12 cellular contexts compared by ENCODE assay signal in genomic region chr19:47132522-47132852, GRCh38. TPM values are rescaled to one million over a fixed set of nuclear protein-coding genes. Genes with fewer than 3 reads are reported as not detected.
DNase-seq lines count a peak whose midpoint lies in the region; ATAC-seq and TF ChIP-seq lines count a peak whose summit lies in the region.
"Had no signal": no experiment of that assay in that cellular context is flagged by ENCODE, and none has a peak within 500 bp of the region (broad histone marks: within the 10 kb centered on the region; RNA-seq: fewer than 3 reads in every experiment).

No MANE protein-coding gene starts in this region.

- H3F3A ChIP-seq in PC-3 (ENCODE audit: low read length, unreplicated experiment): no peaks in the 10 kb centered on the region

- TF ChIP-seq POLR2A in sigmoid colon (IDR thresholded peaks at IDR 0.05): no peak

- H3K4me3 ChIP-seq in PC-3 (ENCODE audit: low read length) (peak overlapping the region; percentile 99), endodermal cell (ENCODE audit: low read length) (peak overlapping the region; percentile 95), sigmoid colon (no peak overlapping the region), colonic mucosa (no peak overlapping the region)

- no TSS peak for BruUV-seq in PC-3 (replicated peaks; lab: Mats Ljungman, UMichigan)

- no peak for TF ChIP-seq EP300 in sigmoid colon (IDR thresholded peaks at IDR 0.05)

- peak overlapping the region; percentile 99 for H3K4me3 Mint-ChIP-seq in activated CD4-positive, alpha-beta T cell treated with anti-CD3 and anti-CD28 coated beads, Interleukin-2, amount 10 ng/mL, durations not matched to agents 7 days and 5 days
- H3K4me3 Mint-ChIP-seq in endodermal cell: peak overlapping the region; percentile 100

- peaks cover 22% of the 10 kb centered on the region for H4K20me1 ChIP-seq in PC-3 (ENCODE audit: low read length)

- intact Hi-C loops in PC-3 (cut with micrococcal nuclease): no loop called here
- intact Hi-C loops in sigmoid colon (cut with DNase I): loop anchor here (5.0 kb wide), 1 partner anchor 110 kb away; no protein-coding TSS in a partner anchor
- intact Hi-C loops in colonic mucosa (cut with DNase I): no loop called here

- H3K79me2 ChIP-seq in PC-3 (ENCODE audit: low read length): peaks cover 68% of the 10 kb centered on the region

- ATAC-seq in PC-3: no peak
- no peak for ATAC-seq in HG03039 (IDR thresholded peaks at IDR 0.05; ENCODE audit: unreplicated experiment)
- ATAC-seq: psoas muscle had no signal

- H3K27ac Mint-ChIP-seq in activated CD4-positive, alpha-beta T cell treated with anti-CD3 and anti-CD28 coated beads, Interleukin-2, amount 10 ng/mL, durations not matched to agents 7 days and 5 days: peak overlapping the region; percentile 28
- peak overlapping the region; percentile 99 for H3K27ac Mint-ChIP-seq in endodermal cell

- TF ChIP-seq CTCF in PC-3 (conservative IDR thresholded peaks at IDR 0.05; ENCODE audit: low read depth, low read length) (no peak), endodermal cell (conservative IDR thresholded peaks at IDR 0.05) (no peak), sigmoid colon (IDR thresholded peaks at IDR 0.05) (no peak), colonic mucosa (IDR thresholded peaks at IDR 0.05) (no peak)

- H3K36me3 ChIP-seq in PC-3 (ENCODE audit: low read depth, low read length): no peaks in the 10 kb centered on the region; the same call in 1 of the 2 replicates
- H3K36me3 ChIP-seq in endodermal cell (ENCODE audit: control insufficient read depth, insufficient read depth, low read length): peaks cover 42% of the 10 kb centered on the region
- no peaks in the 10 kb centered on the region for H3K36me3 ChIP-seq in sigmoid colon
- H3K36me3 ChIP-seq in colonic mucosa: no peaks in the 10 kb centered on the region

- no peaks in the 10 kb centered on the region for H3K9me3 ChIP-seq in PC-3 (ENCODE audit: low read length)
- peaks cover 5% of the 10 kb centered on the region for H3K9me3 ChIP-seq in endodermal cell (ENCODE audit: control insufficient read depth, low read length)
- no peaks in the 10 kb centered on the region for H3K9me3 ChIP-seq in sigmoid colon
- no peaks in the 10 kb centered on the region for H3K9me3 ChIP-seq in colonic mucosa
- H3K9me3 ChIP-seq: psoas muscle had no signal

- H3K27me3 Mint-ChIP-seq in activated CD4-positive, alpha-beta T cell treated with anti-CD3 and anti-CD28 coated beads, Interleukin-2, amount 10 ng/mL, durations not matched to agents 7 days and 5 days: no peaks in the 10 kb centered on the region
- no peaks in the 10 kb centered on the region for H3K27me3 Mint-ChIP-seq in endodermal cell (ENCODE audit: insufficient read depth)

- no peaks in the 10 kb centered on the region for H3K9me2 ChIP-seq in PC-3 (replicated peaks; ENCODE audit: low read length)

- peak overlapping the region; percentile 95 for H3K4me2 ChIP-seq in PC-3 (ENCODE audit: low read length)

- CTCF ChIA-PET in activated CD4-positive, alpha-beta T cell treated with anti-CD3 and anti-CD28 coated beads, Interleukin-2, amount 10 ng/mL, durations not matched to agents 7 days and 5 days (lab: Charles Lee): interaction anchor here (1.2 to 3.4 kb wide), 6 partner anchors 13 to 120 kb away, joined by 3 to 24 read pairs (median 10); no protein-coding TSS in a partner anchor
- CTCF ChIA-PET in PC-3 (lab: Charles Lee): no interaction called here

- WGBS in endodermal cell (ENCODE audit: insufficient coverage in 1 of 2, insufficient read length in 1 of 2), 2 experiments: 60 to 80% methylated on average over 1 of the region's 1 CpG
- WGBS in sigmoid colon, 2 donors: 89 to 91% methylated on average over 1 of the region's 1 CpG

- H3K4me1 Mint-ChIP-seq in activated CD4-positive, alpha-beta T cell treated with anti-CD3 and anti-CD28 coated beads, Interleukin-2, amount 10 ng/mL, durations not matched to agents 7 days and 5 days: peaks cover 53% of the 10 kb centered on the region
- peaks cover 25% of the 10 kb centered on the region for H3K4me1 Mint-ChIP-seq in endodermal cell

- H3K9ac ChIP-seq in PC-3 (ENCODE audit: low read length) (no peak overlapping the region), endodermal cell (ENCODE audit: extremely low read depth, low read length, poor library complexity, severe bottlenecking) (peak overlapping the region; percentile 97), colonic mucosa (ENCODE audit: low read depth in 2 of 2, low read length in 2 of 2) (no peak overlapping the region)

- H3K27me3 ChIP-seq in PC-3 (ENCODE audit: low read length) (no peaks in the 10 kb centered on the region), endodermal cell (ENCODE audit: control insufficient read depth, insufficient read depth, low read length, poor library complexity, severe bottlenecking) (no peaks in the 10 kb centered on the region), sigmoid colon (no peaks in the 10 kb centered on the region), colonic mucosa (no peaks in the 10 kb centered on the region)

- peaks cover 42% of the 10 kb centered on the region for H3K36me3 Mint-ChIP-seq in activated CD4-positive, alpha-beta T cell treated with anti-CD3 and anti-CD28 coated beads, Interleukin-2, amount 10 ng/mL, durations not matched to agents 7 days and 5 days (ENCODE audit: low read depth)
- H3K36me3 Mint-ChIP-seq in endodermal cell (ENCODE audit: low read depth): peaks cover 43% of the 10 kb centered on the region

- H3K4me1 ChIP-seq in PC-3 (ENCODE audit: insufficient read depth, low read length): peaks cover 34% of the 10 kb centered on the region
- no peaks in the 10 kb centered on the region for H3K4me1 ChIP-seq in endodermal cell (ENCODE audit: control insufficient read depth, insufficient read depth, low read length)
- H3K4me1 ChIP-seq in sigmoid colon: peaks cover 0 to 57% (median 43%) of the 10 kb centered on the region in 4 donors
- no peaks in the 10 kb centered on the region for H3K4me1 ChIP-seq in colonic mucosa
- H3K4me1 ChIP-seq: psoas muscle had no signal

- POLR2A ChIA-PET in activated CD4-positive, alpha-beta T cell treated with anti-CD3 and anti-CD28 coated beads, Interleukin-2, amount 10 ng/mL, durations not matched to agents 7 days and 5 days (lab: Charles Lee): interaction anchor here (0.6 kb wide), 1 partner anchor 76 kb away, joined by 3 read pairs; no protein-coding TSS in a partner anchor
- POLR2A ChIA-PET in PC-3 (lab: Charles Lee; ENCODE audit: unreplicated experiment): interaction anchor here (0.9 kb wide), 1 partner anchor 1072 kb away, joined by 6 read pairs; no protein-coding TSS in a partner anchor

- H3K27ac ChIP-seq in PC-3 (ENCODE audit: low read length) (no peak overlapping the region), endodermal cell (ENCODE audit: low read depth, low read length) (no peak overlapping the region), sigmoid colon (peak overlapping the region in 3 of 4 donors; percentile 13 to 98 (median 92)), colonic mucosa (no peak overlapping the region)
- H3K27ac ChIP-seq: psoas muscle had no signal

- H3K9me3 Mint-ChIP-seq in activated CD4-positive, alpha-beta T cell treated with anti-CD3 and anti-CD28 coated beads, Interleukin-2, amount 10 ng/mL, durations not matched to agents 7 days and 5 days: peaks cover 3% of the 10 kb centered on the region
- peaks cover 4% of the 10 kb centered on the region for H3K9me3 Mint-ChIP-seq in endodermal cell

- no peak for DNase-seq in activated CD4-positive, alpha-beta T cell treated with anti-CD3 and anti-CD28 coated beads, Interleukin-2, amount 10 ng/mL, durations not matched to agents 7 days and 5 days
- no peak for DNase-seq in activated CD4-positive, alpha-beta T cell treated with anti-CD3 and anti-CD28 coated beads for 1 hour
- peak; percentile 17 for DNase-seq in PC-3
- no peak for DNase-seq in endodermal cell
- no peak for DNase-seq in sigmoid colon
- no peak for DNase-seq in colonic mucosa
- DNase-seq in NCI-H524 treated with DMSO at 0.1 percent for 48 hours (lab: John Stamatoyannopoulos, UW): no peak
- DNase-seq: activated CD8-positive, alpha-beta memory T cell treated with anti-CD3 and anti-CD28 coated beads, Interleukin-2, amount 50 U/mL, for 4 hours; NCI-H187 treated with DMSO at 0.1 percent for 48 hours; psoas muscle; Right ventricle myocardium superior had no signal

- no peak overlapping the region for H2AFZ ChIP-seq in PC-3 (ENCODE audit: low read length)

RNA-seq across cellular contexts. Expression of gene SAE1, which starts 1.9 kb away (rescaled TPM):
- total RNA-seq in activated CD4-positive, alpha-beta T cell treated with anti-CD3 and anti-CD28 coated beads, Interleukin-2, amount 10 ng/mL, durations not matched to agents 7 days and 5 days: 100 to 1,000 TPM; 162 to 168 TPM
- total RNA-seq in PC-3 (2014; rRNA removed): 99.7 and 134 TPM in 2 replicates
- total RNA-seq in endodermal cell: 100 to 1,000 TPM; 187 to 240 TPM
- polyA plus RNA-seq in endodermal cell (2013, experiment 1 of 2): 185 TPM
- 176 TPM for polyA plus RNA-seq in endodermal cell (2013, experiment 2 of 2)
- total RNA-seq in sigmoid colon: 100 to 1,000 TPM; 109 to 191 (median 161) TPM
- polyA plus RNA-seq in sigmoid colon: 10 to 100 TPM; 50.5 to 82.6 (median 57.3) TPM
- 10 to 100 TPM; 64.5 to 92.0 TPM for total RNA-seq in colonic mucosa

RNA-seq across cellular contexts. Expression of gene ZC3H4, which starts 18.9 kb away (rescaled TPM):
- 100 to 1,000 TPM in 1 of 2 experiments, 10 to 100 TPM in 1; 99.5 to 115 TPM for total RNA-seq in activated CD4-positive, alpha-beta T cell treated with anti-CD3 and anti-CD28 coated beads, Interleukin-2, amount 10 ng/mL, durations not matched to agents 7 days and 5 days
- total RNA-seq in PC-3 (2014; rRNA removed) (13.4 and 20.0 TPM in 2 replicates), endodermal cell (10 to 100 TPM; 64.9 to 82.5 TPM), sigmoid colon (10 to 100 TPM; 19.3 to 25.3 (median 21.8) TPM), colonic mucosa (10 to 100 TPM; 27.2 to 62.2 TPM)
- 23.7 TPM for polyA plus RNA-seq in endodermal cell (2013, experiment 1 of 2)
- 23.5 TPM for polyA plus RNA-seq in endodermal cell (2013, experiment 2 of 2)
- polyA plus RNA-seq in sigmoid colon: 10 to 100 TPM in 1 of 3 donors, 1 to 10 TPM in 2; 5.4 to 21.9 (median 6.7) TPM

Comparison
In these comparisons a context has a peak if more than half of its experiments do, and no peak if none do; other contexts are left out.
1. H3K27ac ChIP-seq: peak in sigmoid colon (3 of 4); none in PC-3 (single experiment), endodermal cell (single experiment) and colonic mucosa (single experiment).
2. H3K4me3 ChIP-seq: peak in PC-3 (single experiment) and endodermal cell (single experiment); none in sigmoid colon (0 of 4) and colonic mucosa (single experiment).